Comparison of ENCODE assay signal across 18 cellular contexts in genomic region chr20:53448875-53449274, GRCh38.
A peak's percentile ranks its signal among the peaks of the same experiment; 100 is the strongest.
DNase-seq lines count a peak whose midpoint lies in the region; FAIRE-seq and TF ChIP-seq lines count a peak whose summit lies in the region.
"Had no signal": no experiment of that assay in that cellular context is flagged by ENCODE, and none has a peak within 500 bp of the region (broad histone marks: within the 10 kb centered on the region; RNA-seq: fewer than 3 reads in every experiment).

No MANE protein-coding gene starts in this region.

- no peak overlapping the region for H3K4me3 ChIP-seq in astrocyte (ENCODE audit: insufficient read depth, low read depth, low read length)
- H3K4me3 ChIP-seq in kidney (ENCODE audit: low read length in 2 of 2) = no peak overlapping the region
- H3K4me3 ChIP-seq: A549, HAP-1 had no signal

- no peak for TF ChIP-seq CTCF in astrocyte (IDR thresholded peaks at IDR 0.05; ENCODE audit: insufficient read depth, low read depth, low read length)
- no peak for TF ChIP-seq CTCF in kidney (IDR thresholded peaks at IDR 0.05; ENCODE audit: borderline replicate concordance, extremely low read depth, insufficient read depth)

- H3K27ac ChIP-seq in astrocyte (ENCODE audit: low read depth, low read length) (no peak overlapping the region), kidney (ENCODE audit: low read depth in 2 of 2, low read length in 2 of 2) (no peak overlapping the region)
- H3K27ac ChIP-seq: A549 had no signal

- H3K79me2 ChIP-seq in astrocyte (ENCODE audit: insufficient read depth, low read length) = no peaks in the 10 kb centered on the region

- H3K36me3 ChIP-seq in astrocyte (ENCODE audit: insufficient read depth, low read length) (no peaks in the 10 kb centered on the region), kidney (ENCODE audit: control insufficient read depth in 1 of 2, insufficient read depth in 2 of 2, low read length in 2 of 2) (no peaks in the 10 kb centered on the region)
- H3K36me3 ChIP-seq: HAP-1 had no signal

- no peak overlapping the region for H3K4me3 Mint-ChIP-seq in activated naive CD4-positive, alpha-beta T cell treated with anti-CD3 and anti-CD28 coated beads for 36 hours
- no peak overlapping the region for H3K4me3 Mint-ChIP-seq in astrocyte (ENCODE audit: unreplicated experiment)
- H3K4me3 Mint-ChIP-seq: CD14-positive monocyte; CD8-positive, alpha-beta T cell had no signal

- H3K4me1 Mint-ChIP-seq in activated naive CD4-positive, alpha-beta T cell treated with anti-CD3 and anti-CD28 coated beads for 36 hours (ENCODE audit: low read depth) = peaks cover 11% of the 10 kb centered on the region
- H3K4me1 Mint-ChIP-seq in astrocyte (ENCODE audit: low read depth, unreplicated experiment) = no peaks in the 10 kb centered on the region

- H3K9me3 Mint-ChIP-seq in activated naive CD4-positive, alpha-beta T cell treated with anti-CD3 and anti-CD28 coated beads for 36 hours = peaks cover 41% of the 10 kb centered on the region
- H3K9me3 Mint-ChIP-seq in astrocyte (ENCODE audit: unreplicated experiment) = peaks cover 10% of the 10 kb centered on the region

- H3K9ac ChIP-seq in astrocyte (ENCODE audit: low read length) = no peak overlapping the region
- no peak overlapping the region for H3K9ac ChIP-seq in kidney (ENCODE audit: low read length in 2 of 2)

- no peaks in the 10 kb centered on the region for H3K27me3 ChIP-seq in astrocyte (ENCODE audit: insufficient read depth, low read length)

- H3K27me3 Mint-ChIP-seq in activated naive CD4-positive, alpha-beta T cell treated with anti-CD3 and anti-CD28 coated beads for 36 hours (ENCODE audit: low read depth) = no peaks in the 10 kb centered on the region
- peaks cover 6% of the 10 kb centered on the region for H3K27me3 Mint-ChIP-seq in astrocyte (ENCODE audit: low read depth, unreplicated experiment)

- H4K20me1 ChIP-seq in astrocyte (ENCODE audit: insufficient read depth, low read length) = no peaks in the 10 kb centered on the region

- peaks cover 70% of the 10 kb centered on the region for H3K36me3 Mint-ChIP-seq in activated naive CD4-positive, alpha-beta T cell treated with anti-CD3 and anti-CD28 coated beads for 36 hours (ENCODE audit: low read depth)
- no peaks in the 10 kb centered on the region for H3K36me3 Mint-ChIP-seq in astrocyte (ENCODE audit: low read depth, unreplicated experiment)
- H3K36me3 Mint-ChIP-seq: CD14-positive monocyte had no signal

- no peak overlapping the region for H3K4me2 ChIP-seq in astrocyte (ENCODE audit: low read length)
- H3K4me2 ChIP-seq: A549 had no signal

- H3K4me1 ChIP-seq in astrocyte (ENCODE audit: insufficient read depth, low read length) (no peaks in the 10 kb centered on the region), kidney (ENCODE audit: control insufficient read depth in 1 of 2, insufficient read depth in 1 of 2, low read depth in 1 of 2, low read length in 2 of 2) (peaks cover 0 to 7% of the 10 kb centered on the region in 2 donors)
- H3K4me1 ChIP-seq: A549, HAP-1 had no signal

- intact Hi-C loops in activated naive CD4-positive, alpha-beta T cell treated with anti-CD3 and anti-CD28 coated beads for 36 hours (cut with micrococcal nuclease) = no loop called here
- intact Hi-C loops in kidney (cut with DNase I) = no loop called here

- H3K9me3 ChIP-seq in astrocyte (ENCODE audit: insufficient read depth, low read depth, low read length) (no peaks in the 10 kb centered on the region), kidney (ENCODE audit: control insufficient read depth in 1 of 2, low read length in 2 of 2) (peaks cover 4 to 21% of the 10 kb centered on the region in 2 donors)
- H3K9me3 ChIP-seq: HAP-1 had no signal

- H2AFZ ChIP-seq in astrocyte (ENCODE audit: low read depth, low read length) = no peak overlapping the region

- CTCF ChIA-PET in activated naive CD4-positive, alpha-beta T cell treated with anti-CD3 and anti-CD28 coated beads for 36 hours (lab: Charles Lee) = no interaction called here

- DNase-seq in activated naive CD4-positive, alpha-beta T cell treated with anti-CD3 and anti-CD28 coated beads for 36 hours = no peak
- no peak for DNase-seq in activated naive CD4-positive, alpha-beta T cell treated with anti-CD3 and anti-CD28 coated beads, Interleukin-2, amount 50 U/mL, for 16 hours
- DNase-seq in A172 (ENCODE audit: low spot score) = peak; percentile 18
- DNase-seq in M059J (ENCODE audit: low read depth) = peak; percentile 74
- DNase-seq in astrocyte (ENCODE audit: low read depth) = peak; percentile 35
- DNase-seq in kidney = no peak
- DNase-seq in NK-92 (lab: John Stamatoyannopoulos, UW; ENCODE audit: unreplicated experiment) = no peak
- DNase-seq: CD8-positive, alpha-beta T cell; COR-L47; DMS153; DND-41; GDM1 had no signal

- FAIRE-seq in astrocyte (lab: Jason Lieb, UNC) (no peak), kidney (lab: Jason Lieb, UNC) (no peak)
- FAIRE-seq: A549, D721Med, GM12892, H1 had no signal

- H3K27ac Mint-ChIP-seq in activated naive CD4-positive, alpha-beta T cell treated with anti-CD3 and anti-CD28 coated beads for 36 hours = peak overlapping the region; percentile 36
- H3K27ac Mint-ChIP-seq in astrocyte (ENCODE audit: unreplicated experiment) = no peak overlapping the region
- H3K27ac Mint-ChIP-seq: CD14-positive monocyte; CD8-positive, alpha-beta T cell had no signal

Comparison
In these comparisons a context has a peak if more than half of its experiments do, and no peak if none do; other contexts are left out.
1. DNase-seq: peak in A172 (single experiment), M059J (single experiment) and astrocyte (single experiment); none in activated naive CD4-positive, alpha-beta T cell treated with anti-CD3 and anti-CD28 coated beads for 36 hours (single experiment), activated naive CD4-positive, alpha-beta T cell treated with anti-CD3 and anti-CD28 coated beads, Interleukin-2, amount 50 U/mL, for 16 hours (single experiment), kidney (single experiment) and NK-92 (single experiment).